Comparison of ENCODE assay signal across 3 cellular contexts in genomic region chr16:77993586-77993985, GRCh38.
TF ChIP-seq lines count a peak whose summit lies in the region.

No MANE protein-coding gene starts in this region.

TF ChIP-seq in SK-N-SH treated with all-trans-retinoic acid at 6 μM for 48 hours, 23 proteins besides CTCF, POLR2A, EP300 and RAD21 (continues in another document):
- TF ChIP-seq CSDC2 (CRISPR knock-in tag; IDR thresholded peaks at IDR 0.05) (no peak), OSR1 (CRISPR knock-in tag; IDR thresholded peaks at IDR 0.05) (no peak), CSRNP3 (CRISPR knock-in tag; IDR thresholded peaks at IDR 0.05) (no peak), ZC3H10 (CRISPR knock-in tag; IDR thresholded peaks at IDR 0.05) (no peak), TOX (CRISPR knock-in tag; IDR thresholded peaks at IDR 0.05; ENCODE audit: borderline replicate concordance) (no peak), ZFP3 (CRISPR knock-in tag; IDR thresholded peaks at IDR 0.05) (no peak), ZNF70 (CRISPR knock-in tag; IDR thresholded peaks at IDR 0.05) (no peak), ZNF8 (CRISPR knock-in tag; IDR thresholded peaks at IDR 0.05) (no peak), POU6F1 (CRISPR knock-in tag; IDR thresholded peaks at IDR 0.05; ENCODE audit: borderline replicate concordance, low read depth) (no peak), ZFP30 (CRISPR knock-in tag; IDR thresholded peaks at IDR 0.05) (no peak), PATZ1 (CRISPR knock-in tag; IDR thresholded peaks at IDR 0.05; ENCODE audit: borderline replicate concordance) (no peak), SNAI2 (CRISPR knock-in tag; IDR thresholded peaks at IDR 0.05) (no peak), ISL1 (CRISPR knock-in tag; IDR thresholded peaks at IDR 0.05) (no peak), GLIS3 (CRISPR knock-in tag; IDR thresholded peaks at IDR 0.05) (no peak), BACH2 (CRISPR knock-in tag; IDR thresholded peaks at IDR 0.05; ENCODE audit: borderline replicate concordance) (no peak)

TF ChIP-seq in SK-N-SH, 30 proteins besides CTCF, POLR2A, EP300 and RAD21:
- TF ChIP-seq REST (IDR thresholded peaks at IDR 0.05; ENCODE audit: low read depth, low read length): no peak
- TF ChIP-seq GATA2 (CRISPR knock-in tag; IDR thresholded peaks at IDR 0.05): no peak

TF ChIP-seq in H1, 55 proteins besides CTCF, POLR2A, EP300 and RAD21:
- TF ChIP-seq MAX (IDR thresholded peaks at IDR 0.05) (no peak), SIRT6 (IDR thresholded peaks at IDR 0.05; ENCODE audit: low read length) (no peak), PHF8 (conservative IDR thresholded peaks at IDR 0.05; ENCODE audit: low read depth, low read length) (no peak), RBBP5 (IDR thresholded peaks at IDR 0.05; ENCODE audit: borderline replicate concordance, low read depth, low read length) (no peak), SP1 (IDR thresholded peaks at IDR 0.05; ENCODE audit: low read depth, low read length) (peak; percentile 30; the same call in 1 of the 2 replicates), NANOG (IDR thresholded peaks at IDR 0.05; ENCODE audit: insufficient read depth, low read depth, low read length, poor library complexity, severe bottlenecking) (no peak), TAF1 (IDR thresholded peaks at IDR 0.05; ENCODE audit: low read depth, low read length) (peak; percentile 32; the same call in 1 of the 2 replicates), SIN3A (conservative IDR thresholded peaks at IDR 0.05 in 1 of 2, IDR thresholded peaks at IDR 0.05 in 1 of 2; ENCODE audit: low read depth in 1 of 2, low read length in 2 of 2) (no peak), KDM5A (IDR thresholded peaks at IDR 0.05; ENCODE audit: low read length) (no peak)
